Comparison of ENCODE assay signal across 1 cellular context in genomic region chr20:61874421-61875068, GRCh38.
TF ChIP-seq lines count a peak whose summit lies in the region.

No MANE protein-coding gene starts in this region.

TF ChIP-seq in H1, 55 proteins besides CTCF, POLR2A, EP300 and RAD21 (continued from another document):
- TF ChIP-seq USF2 (IDR thresholded peaks at IDR 0.05; ENCODE audit: low read length): peak; percentile 61; the same call in 1 of the 2 replicates
- no peak for TF ChIP-seq YY1 (IDR thresholded peaks at IDR 0.05; ENCODE audit: low read depth, low read length)
- TF ChIP-seq TBP (IDR thresholded peaks at IDR 0.05; ENCODE audit: low read depth, low read length): 0 out of 2 replicates have a peak, but pooled peaks have one; percentile 12
